In genomic region chr21:43951911-43952703, GRCh38 we compare ENCODE assay signal across 32 cellular contexts.
"Had no signal": no experiment of that assay in that cellular context is flagged by ENCODE, and none has a peak within 500 bp of the region (broad histone marks: within the 10 kb centered on the region; RNA-seq: fewer than 3 reads in every experiment).

No MANE protein-coding gene starts in this region.

- H3K36me3 ChIP-seq: pancreas, prostate gland, uterus had no signal

- H3K27me3 Mint-ChIP-seq: activated CD4-positive, alpha-beta memory T cell treated with anti-CD3 and anti-CD28 coated beads for 36 hours; activated naive CD8-positive, alpha-beta T cell treated with anti-CD3 and anti-CD28 coated beads, Interleukin-2, amount 50 U/mL, for 24 hours; naive B cell; stimulated activated naive CD8-positive, alpha-beta T cell treated with anti-CD3 and anti-CD28 coated beads, Interleukin-15, Interleukin-2, amounts not matched to agents 100 ng/mL and 50 ng/mL, for 24 hours had no signal

- H3K27ac ChIP-seq: pancreas, prostate gland, thoracic aorta, uterus, VCaP had no signal

- H3K27ac Mint-ChIP-seq: activated CD4-positive, alpha-beta memory T cell treated with anti-CD3 and anti-CD28 coated beads for 36 hours; activated naive CD8-positive, alpha-beta T cell treated with anti-CD3 and anti-CD28 coated beads, Interleukin-2, amount 50 U/mL, for 24 hours; immature natural killer cell; nephron progenitor cell; stimulated activated naive CD8-positive, alpha-beta T cell treated with anti-CD3 and anti-CD28 coated beads, Interleukin-15, Interleukin-2, amounts not matched to agents 100 ng/mL and 50 ng/mL, for 24 hours; T-helper 1 cell treated with Interleukin-12 subunit alpha and Interleukin-12 subunit beta and Interleukin-4 antibody, amounts not matched to agents 30 μg/mL and 1 μg/mL, for 36 hours had no signal

- H3K4me3 Mint-ChIP-seq: activated CD4-positive, alpha-beta memory T cell treated with anti-CD3 and anti-CD28 coated beads for 36 hours; activated naive CD8-positive, alpha-beta T cell treated with anti-CD3 and anti-CD28 coated beads, Interleukin-2, amount 50 U/mL, for 24 hours; immature natural killer cell; naive B cell; nephron progenitor cell; stimulated activated naive CD8-positive, alpha-beta T cell treated with anti-CD3 and anti-CD28 coated beads, Interleukin-15, Interleukin-2, amounts not matched to agents 100 ng/mL and 50 ng/mL, for 24 hours; T-helper 1 cell treated with Interleukin-12 subunit alpha and Interleukin-12 subunit beta and Interleukin-4 antibody, amounts not matched to agents 30 μg/mL and 1 μg/mL, for 36 hours had no signal

- DNase-seq: activated CD4-positive, alpha-beta memory T cell treated with anti-CD3 and anti-CD28 coated beads for 36 hours; activated CD4-positive, alpha-beta T cell treated with anti-CD3 and anti-CD28 coated beads for 48 hours; activated CD8-positive, alpha-beta memory T cell treated with anti-CD3 and anti-CD28 coated beads, Interleukin-2, amount 50 U/mL, for 4 hours; activated gamma-delta T cell treated with Interleukin-2 at 50 U/mL for 16 hours; activated naive CD4-positive, alpha-beta T cell treated with anti-CD3 and anti-CD28 coated beads, Interleukin-2, amount 50 U/mL, for 16 hours; activated naive CD8-positive, alpha-beta T cell treated with anti-CD3 and anti-CD28 coated beads, Interleukin-2, amount 50 U/mL, for 24 hours; activated T-cell treated with anti-CD3 and anti-CD28 coated beads, Interleukin-2, amount 50 U/mL, for 1 hour; amygdala; caudate nucleus; foreskin fibroblast; hypothalamus; immature natural killer cell; kidney; mammary epithelial cell; naive B cell; nephron progenitor cell; nucleus accumbens; retina; stimulated activated CD4-positive, alpha-beta T cell treated with anti-CD3 and anti-CD28 coated beads, Interleukin-15, amount 100 ng/mL, for 24 hours; stimulated activated CD4-positive, alpha-beta T cell treated with anti-CD3 and anti-CD28 coated beads, Interleukin-2, amount 100 ng/mL, for 24 hours; T-helper 9 cell; trophoblast cell; uterus had no signal

- H3K27me3 ChIP-seq: heart left ventricle, pancreas, uterus had no signal

- FAIRE-seq: kidney, pancreas, TTC549 had no signal

- H3K4me3 ChIP-seq: heart left ventricle, pancreas, prostate gland, thoracic aorta, uterus had no signal

- ATAC-seq: activated naive CD8-positive, alpha-beta T cell treated with anti-CD3 and anti-CD28 coated beads, Interleukin-2, amount 50 U/mL, for 24 hours; esophagus mucosa; pancreas had no signal

- H3K9me3 ChIP-seq: pancreas, prostate gland, uterus had no signal

- H3K4me1 ChIP-seq: pancreas, prostate gland, uterus had no signal
